In the genomic region with DNA sequence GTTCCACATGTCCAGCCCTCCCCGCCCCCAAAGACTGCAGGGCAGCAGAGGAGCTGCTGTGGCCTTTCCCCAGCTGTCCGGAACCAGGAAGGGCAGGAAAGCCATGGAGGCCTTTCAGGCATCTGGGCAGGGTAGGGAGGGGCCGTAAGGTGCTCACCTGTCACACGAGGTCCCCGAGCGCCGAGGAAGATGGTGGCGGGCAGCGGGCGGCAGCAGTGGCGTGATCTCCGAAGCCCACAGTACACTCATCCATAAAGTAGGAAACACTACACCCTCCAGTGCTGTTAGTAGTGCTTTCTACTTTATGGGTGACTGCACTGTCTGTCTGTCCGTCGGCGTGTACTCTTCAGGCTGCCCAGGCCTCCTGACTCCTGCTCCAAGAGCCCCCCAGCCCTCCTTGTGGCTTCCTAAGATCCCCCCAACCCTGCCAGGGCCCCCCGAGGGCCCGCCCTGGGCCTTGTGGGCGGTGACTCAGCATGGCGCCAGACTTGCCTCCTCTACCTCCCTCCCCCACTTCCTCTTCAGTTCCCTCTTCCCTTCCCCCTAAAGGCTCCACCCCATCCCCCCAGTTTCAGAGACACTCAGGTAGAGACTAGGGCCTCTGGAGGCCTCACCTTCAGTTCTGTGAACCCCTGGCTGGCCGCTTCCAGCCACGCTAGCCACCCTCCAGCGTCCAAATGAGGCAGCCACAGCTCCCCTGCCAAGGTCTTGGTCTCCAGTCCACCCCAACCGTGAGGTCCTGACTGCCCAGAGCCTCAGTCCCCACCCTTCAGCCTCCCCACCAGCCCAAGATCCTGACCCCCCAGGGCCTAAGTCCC, we compare ENCODE assay signal across 8 cellular contexts. TPM values are rescaled to one million over a fixed set of nuclear protein-coding genes. Genes with fewer than 3 reads are reported as not detected.
DNase-seq lines count a peak whose midpoint lies in the region; ATAC-seq, FAIRE-seq and TF ChIP-seq lines count a peak whose summit lies in the region.

No MANE protein-coding gene starts in this region.

- H3K36me3 Mint-ChIP-seq in stimulated activated memory B cell treated with anti-CD40 and anti-IgM and Interleukin-4, amounts not matched to agents 10 μg/mL and 1 μg/mL and 100 μg/mL, for 72 hours = peaks cover 30% of the 10 kb centered on the region

- H3K27ac ChIP-seq in HepG2 (ENCODE audit: extremely low read length, insufficient read depth, low read length) (no peak overlapping the region), PC-9 (no peak overlapping the region)

- no peak for TF ChIP-seq POLR2A in HepG2 (IDR thresholded peaks at IDR 0.05; ENCODE audit: insufficient read depth in 1 of 2, low read depth in 2 of 2, low read length in 2 of 2)

- BruUV-seq in HepG2 (replicated peaks; lab: Mats Ljungman, UMichigan) = no TSS peak
- no TSS peak for BruUV-seq in PC-9 (replicated peaks; lab: Mats Ljungman, UMichigan)

- H3K27me3 ChIP-seq in HepG2 (ENCODE audit: control insufficient read depth in 1 of 2, insufficient read depth in 2 of 2, low read length in 2 of 2) = peaks cover 10 to 31% of the 10 kb centered on the region in 2 experiments
- peaks cover 34% of the 10 kb centered on the region for H3K27me3 ChIP-seq in PC-9 (ENCODE audit: insufficient read depth, low read depth)

- no peak overlapping the region for H3K9ac ChIP-seq in HepG2 (ENCODE audit: insufficient read depth, low read depth, low read length)

- POLR2A ChIA-PET in HepG2 (lab: Yijun Ruan, JAX) = no interaction called here
- POLR2A ChIA-PET in PC-9 (lab: Charles Lee; ENCODE audit: unreplicated experiment) = no interaction called here

- TF ChIP-seq RAD21 in HepG2 (CRISPR knock-in tag; IDR thresholded peaks at IDR 0.05) = no peak

- TF ChIP-seq EP300 in HepG2 (IDR thresholded peaks at IDR 0.05; ENCODE audit: low read depth in 2 of 2, low read length in 2 of 2) = no peak
- no peak for TF ChIP-seq EP300 in HepG2 (CRISPR knock-in tag; IDR thresholded peaks at IDR 0.05; ENCODE audit: borderline replicate concordance)

- H3K4me3 ChIP-seq in HepG2 (replicated peaks in 1 of 3; ENCODE audit: insufficient read depth in 1 of 3, low read depth in 2 of 3, low read length in 3 of 3) (no peak overlapping the region), PC-9 (no peak overlapping the region)

- H3K27ac Mint-ChIP-seq in stimulated activated memory B cell treated with anti-CD40 and anti-IgM and Interleukin-4, amounts not matched to agents 10 μg/mL and 1 μg/mL and 100 μg/mL, for 72 hours = peak overlapping the region; percentile 100

- H3K79me2 ChIP-seq in HepG2 (ENCODE audit: insufficient read depth, low read length) (no peaks in the 10 kb centered on the region), PC-9 (ENCODE audit: low read depth) (no peaks in the 10 kb centered on the region)

- H3F3A ChIP-seq in PC-9 (ENCODE audit: insufficient read depth, low read depth) = no peaks in the 10 kb centered on the region; the same call in 1 of the 2 replicates

- intact Hi-C loops in HepG2 (cut with micrococcal nuclease; ENCODE audit: unreplicated experiment) (no loop called here), PC-9 (cut with micrococcal nuclease; ENCODE audit: unreplicated experiment) (no loop called here)

- DNase-seq in activated CD4-positive, CD25-positive, alpha-beta regulatory T cell (lab: John Stamatoyannopoulos, UW) = peak; percentile 56 to 69 (median 60)
- no peak for DNase-seq in activated CD4-positive, CD25-positive, alpha-beta regulatory T cell treated with anti-CD3 and anti-CD28 coated beads, Interleukin-2, amount 50 U/mL, for 72 hours
- peak; percentile 91 for DNase-seq in activated effector memory CD4-positive, alpha-beta T cell treated with anti-CD3 and anti-CD28 coated beads, Interleukin-2, amount 50 U/mL, for 16 hours
- DNase-seq in HepG2 (ENCODE audit: low spot score) (no peak), PC-9 (no peak), iPS-NIHi7 (ENCODE audit: extremely low spot score) (no peak)

- peak overlapping the region; percentile 98 for H3K4me3 Mint-ChIP-seq in stimulated activated memory B cell treated with anti-CD40 and anti-IgM and Interleukin-4, amounts not matched to agents 10 μg/mL and 1 μg/mL and 100 μg/mL, for 72 hours

- H3K9me3 ChIP-seq in HepG2 (ENCODE audit: low read length) = no peaks in the 10 kb centered on the region
- H3K9me3 ChIP-seq in PC-9 (ENCODE audit: insufficient read depth, low read depth) = no peaks in the 10 kb centered on the region

- H4K20me1 ChIP-seq in HepG2 (ENCODE audit: insufficient read depth, low read length) (no peaks in the 10 kb centered on the region), PC-9 (ENCODE audit: insufficient read depth) (no peaks in the 10 kb centered on the region)

- peaks cover 74% of the 10 kb centered on the region for H3K4me1 Mint-ChIP-seq in stimulated activated memory B cell treated with anti-CD40 and anti-IgM and Interleukin-4, amounts not matched to agents 10 μg/mL and 1 μg/mL and 100 μg/mL, for 72 hours

- H3K9me3 Mint-ChIP-seq in stimulated activated memory B cell treated with anti-CD40 and anti-IgM and Interleukin-4, amounts not matched to agents 10 μg/mL and 1 μg/mL and 100 μg/mL, for 72 hours = no peaks in the 10 kb centered on the region

- in situ Hi-C loops in HepG2 (cut with HindIII; ENCODE audit: extremely low pct_ligation_motif_present, low pct_unique_long_range_greater_than_20kb) = no loop called here

- CTCF ChIA-PET in HepG2 (lab: Yijun Ruan, JAX; ENCODE audit: low intra/inter-chr PET ratio, low total read pairs) = no interaction called here
- CTCF ChIA-PET in PC-9 (lab: Charles Lee) = no interaction called here

- FAIRE-seq in HepG2 (lab: Jason Lieb, UNC) = no peak

- no peak for ATAC-seq in HepG2
- ATAC-seq in stimulated activated memory B cell treated with anti-CD40 and anti-IgM and Interleukin-4, amounts not matched to agents 10 μg/mL and 1 μg/mL and 100 μg/mL, for 72 hours = peak; percentile 0
- ATAC-seq in HG03108 (IDR thresholded peaks at IDR 0.05; ENCODE audit: unreplicated experiment) = no peak

- no peak overlapping the region for H3K4me2 ChIP-seq in HepG2 (ENCODE audit: low read depth, low read length)
- no peak overlapping the region for H3K4me2 ChIP-seq in PC-9

- H3K4me1 ChIP-seq in HepG2 (ENCODE audit: insufficient read depth, low read length) (peaks cover 48% of the 10 kb centered on the region), PC-9 (replicated peaks; ENCODE audit: insufficient read depth) (no peaks in the 10 kb centered on the region)

- peaks cover 8% of the 10 kb centered on the region for H3K27me3 Mint-ChIP-seq in stimulated activated memory B cell treated with anti-CD40 and anti-IgM and Interleukin-4, amounts not matched to agents 10 μg/mL and 1 μg/mL and 100 μg/mL, for 72 hours

- H3K9me2 ChIP-seq in PC-9 (ENCODE audit: insufficient read depth) = no peaks in the 10 kb centered on the region

- 75% methylated on average over 23 of the region's 23 CpGs for WGBS in HepG2 (ENCODE audit: low lambda C conversion rate)

- no peak overlapping the region for H2AFZ ChIP-seq in HepG2 (ENCODE audit: low read length)
- no peak overlapping the region for H2AFZ ChIP-seq in PC-9

- TF ChIP-seq CTCF in HepG2 (CRISPR knock-in tag; IDR thresholded peaks at IDR 0.05) (no peak), PC-9 (conservative IDR thresholded peaks at IDR 0.05) (no peak)

- H3K36me3 ChIP-seq in HepG2 (replicated peaks in 1 of 2; ENCODE audit: control insufficient read depth in 1 of 2, insufficient read depth in 2 of 2, low read length in 2 of 2) (no peaks in the 10 kb centered on the region), PC-9 (ENCODE audit: low read depth) (no peaks in the 10 kb centered on the region)

RNA-seq across cellular contexts. Expression of a gene that starts 2.6 kb away (rescaled TPM):
- total RNA-seq in HepG2 (2016; rRNA removed; fragmentation: Illumina TruSeq; extraction: Trizol) (not detected in 2 replicates), PC-9 (2021) (0.15 and 0.18 TPM in 2 replicates)
- total RNA-seq in HepG2 (2016; cell fraction: cytosol; rRNA removed; fragmentation: Illumina TruSeq; extraction: Trizol; ENCODE audit: low read depth) = not detected in 2 replicates
- total RNA-seq in HepG2 (2016; cell fraction: insoluble cytoplasmic fraction; rRNA removed; fragmentation: Illumina TruSeq; extraction: Trizol) = not detected in 2 replicates
- total RNA-seq in HepG2 (2016; cell fraction: membrane; rRNA removed; fragmentation: Illumina TruSeq; extraction: Trizol) = not detected in 2 replicates
- total RNA-seq in HepG2 (2016; cell fraction: nucleus; rRNA removed; fragmentation: Illumina TruSeq; extraction: Trizol) = not detected in 2 replicates
- 0.25 TPM in 1 of 2 replicates, not detected in the other for polyA plus RNA-seq in HepG2 (2011; rRNA removed)
- 0.03 TPM in 1 of 2 replicates, not detected in the other for polyA plus RNA-seq in HepG2 (2011; cell fraction: cytosol; rRNA removed)
- 0.09 and 0.50 TPM in 2 replicates for polyA plus RNA-seq in HepG2 (2011; cell fraction: nucleus; rRNA removed)
- polyA plus RNA-seq in HepG2 (2012) = 0.03 TPM in 1 of 2 replicates, not detected in the other
- polyA plus RNA-seq in HepG2 (2016; cell fraction: cytosol; fragmentation: Illumina TruSeq; extraction: Trizol; ENCODE audit: low read depth) = not detected in 2 replicates
- polyA plus RNA-seq in HepG2 (2016; cell fraction: insoluble cytoplasmic fraction; fragmentation: Illumina TruSeq; extraction: Trizol; ENCODE audit: low read depth) = not detected in 2 replicates
- polyA plus RNA-seq in HepG2 (2016; cell fraction: membrane; fragmentation: Illumina TruSeq; extraction: Trizol; ENCODE audit: low read depth) = not detected in 2 replicates
- not detected in 2 replicates for polyA plus RNA-seq in HepG2 (2016; cell fraction: nucleus; fragmentation: Illumina TruSeq; extraction: Trizol; ENCODE audit: insufficient read depth, low read depth)
- polyA minus RNA-seq in HepG2 (2011; rRNA and poly(A)+ RNA removed; ENCODE audit: low replicate concordance) = 0.26 TPM in 1 of 2 replicates, not detected in the other
- polyA minus RNA-seq in HepG2 (2011; cell fraction: cytosol; rRNA and poly(A)+ RNA removed) = not detected in 2 replicates
- under 0.01 TPM in 1 of 2 replicates, not detected in the other for polyA minus RNA-seq in HepG2 (2011; cell fraction: nucleus; rRNA and poly(A)+ RNA removed)

RNA-seq across cellular contexts. Expression of a gene that starts 20.8 kb away (rescaled TPM):
- total RNA-seq in HepG2 (2016; rRNA removed; fragmentation: Illumina TruSeq; extraction: Trizol) (155 and 252 TPM in 2 replicates), PC-9 (2021) (72.2 and 74.8 TPM in 2 replicates)
- 72.2 and 76.4 TPM in 2 replicates for total RNA-seq in HepG2 (2016; cell fraction: cytosol; rRNA removed; fragmentation: Illumina TruSeq; extraction: Trizol; ENCODE audit: low read depth)
- total RNA-seq in HepG2 (2016; cell fraction: insoluble cytoplasmic fraction; rRNA removed; fragmentation: Illumina TruSeq; extraction: Trizol) = 169 and 290 TPM in 2 replicates
- 130 and 134 TPM in 2 replicates for total RNA-seq in HepG2 (2016; cell fraction: membrane; rRNA removed; fragmentation: Illumina TruSeq; extraction: Trizol)
- total RNA-seq in HepG2 (2016; cell fraction: nucleus; rRNA removed; fragmentation: Illumina TruSeq; extraction: Trizol) = 74.4 and 75.7 TPM in 2 replicates
- 231 and 244 TPM in 2 replicates for polyA plus RNA-seq in HepG2 (2011; rRNA removed)
- 148 and 229 TPM in 2 replicates for polyA plus RNA-seq in HepG2 (2011; cell fraction: cytosol; rRNA removed)
- polyA plus RNA-seq in HepG2 (2011; cell fraction: nucleus; rRNA removed) = 65.5 and 71.0 TPM in 2 replicates
- polyA plus RNA-seq in HepG2 (2012) = 227 and 249 TPM in 2 replicates
- 105 and 107 TPM in 2 replicates for polyA plus RNA-seq in HepG2 (2016; cell fraction: cytosol; fragmentation: Illumina TruSeq; extraction: Trizol; ENCODE audit: low read depth)
- polyA plus RNA-seq in HepG2 (2016; cell fraction: insoluble cytoplasmic fraction; fragmentation: Illumina TruSeq; extraction: Trizol; ENCODE audit: low read depth) = 309 and 341 TPM in 2 replicates
- polyA plus RNA-seq in HepG2 (2016; cell fraction: membrane; fragmentation: Illumina TruSeq; extraction: Trizol; ENCODE audit: low read depth) = 144 and 156 TPM in 2 replicates
- polyA plus RNA-seq in HepG2 (2016; cell fraction: nucleus; fragmentation: Illumina TruSeq; extraction: Trizol; ENCODE audit: insufficient read depth, low read depth) = 164 and 191 TPM in 2 replicates
- polyA minus RNA-seq in HepG2 (2011; rRNA and poly(A)+ RNA removed; ENCODE audit: low replicate concordance) = 68.7 and 109 TPM in 2 replicates
- 45.1 and 56.8 TPM in 2 replicates for polyA minus RNA-seq in HepG2 (2011; cell fraction: cytosol; rRNA and poly(A)+ RNA removed)
- polyA minus RNA-seq in HepG2 (2011; cell fraction: nucleus; rRNA and poly(A)+ RNA removed) = 51.9 and 61.5 TPM in 2 replicates

RNA-seq across cellular contexts. Expression of a gene that starts 50.5 kb away (rescaled TPM):
- total RNA-seq in HepG2 (2016; rRNA removed; fragmentation: Illumina TruSeq; extraction: Trizol) = not detected in 2 replicates
- total RNA-seq in HepG2 (2016; cell fraction: cytosol; rRNA removed; fragmentation: Illumina TruSeq; extraction: Trizol; ENCODE audit: low read depth) = not detected in 2 replicates
- total RNA-seq in HepG2 (2016; cell fraction: insoluble cytoplasmic fraction; rRNA removed; fragmentation: Illumina TruSeq; extraction: Trizol) = not detected in 2 replicates
- not detected in 2 replicates for total RNA-seq in HepG2 (2016; cell fraction: membrane; rRNA removed; fragmentation: Illumina TruSeq; extraction: Trizol)
- not detected in 2 replicates for total RNA-seq in HepG2 (2016; cell fraction: nucleus; rRNA removed; fragmentation: Illumina TruSeq; extraction: Trizol)
- polyA plus RNA-seq in HepG2 (2011; rRNA removed) = not detected in 2 replicates
- not detected in 2 replicates for polyA plus RNA-seq in HepG2 (2011; cell fraction: cytosol; rRNA removed)
- 0.06 and 0.09 TPM in 2 replicates for polyA plus RNA-seq in HepG2 (2011; cell fraction: nucleus; rRNA removed)
- not detected in 2 replicates for polyA plus RNA-seq in HepG2 (2012)
- polyA plus RNA-seq in HepG2 (2016; cell fraction: cytosol; fragmentation: Illumina TruSeq; extraction: Trizol; ENCODE audit: low read depth) = not detected in 2 replicates
- not detected in 2 replicates for polyA plus RNA-seq in HepG2 (2016; cell fraction: insoluble cytoplasmic fraction; fragmentation: Illumina TruSeq; extraction: Trizol; ENCODE audit: low read depth)
- not detected in 2 replicates for polyA plus RNA-seq in HepG2 (2016; cell fraction: membrane; fragmentation: Illumina TruSeq; extraction: Trizol; ENCODE audit: low read depth)
- polyA plus RNA-seq in HepG2 (2016; cell fraction: nucleus; fragmentation: Illumina TruSeq; extraction: Trizol; ENCODE audit: insufficient read depth, low read depth) = not detected in 2 replicates
- not detected in 2 replicates for polyA minus RNA-seq in HepG2 (2011; rRNA and poly(A)+ RNA removed; ENCODE audit: low replicate concordance)
- polyA minus RNA-seq in HepG2 (2011; cell fraction: cytosol; rRNA and poly(A)+ RNA removed) = not detected in 2 replicates
- not detected in 2 replicates for polyA minus RNA-seq in HepG2 (2011; cell fraction: nucleus; rRNA and poly(A)+ RNA removed)
- total RNA-seq in PC-9 (2021) = not detected in 2 replicates

Comparison
In these comparisons a context has a peak if more than half of its experiments do, and no peak if none do; other contexts are left out.
1. DNase-seq: peak in activated CD4-positive, CD25-positive, alpha-beta regulatory T cell (4 of 4) and activated effector memory CD4-positive, alpha-beta T cell treated with anti-CD3 and anti-CD28 coated beads, Interleukin-2, amount 50 U/mL, for 16 hours (single experiment); none in activated CD4-positive, CD25-positive, alpha-beta regulatory T cell treated with anti-CD3 and anti-CD28 coated beads, Interleukin-2, amount 50 U/mL, for 72 hours (single experiment), HepG2 (single experiment), PC-9 (0 of 2) and iPS-NIHi7 (single experiment).